1 cellular context compared by ENCODE assay signal in the genomic region with DNA sequence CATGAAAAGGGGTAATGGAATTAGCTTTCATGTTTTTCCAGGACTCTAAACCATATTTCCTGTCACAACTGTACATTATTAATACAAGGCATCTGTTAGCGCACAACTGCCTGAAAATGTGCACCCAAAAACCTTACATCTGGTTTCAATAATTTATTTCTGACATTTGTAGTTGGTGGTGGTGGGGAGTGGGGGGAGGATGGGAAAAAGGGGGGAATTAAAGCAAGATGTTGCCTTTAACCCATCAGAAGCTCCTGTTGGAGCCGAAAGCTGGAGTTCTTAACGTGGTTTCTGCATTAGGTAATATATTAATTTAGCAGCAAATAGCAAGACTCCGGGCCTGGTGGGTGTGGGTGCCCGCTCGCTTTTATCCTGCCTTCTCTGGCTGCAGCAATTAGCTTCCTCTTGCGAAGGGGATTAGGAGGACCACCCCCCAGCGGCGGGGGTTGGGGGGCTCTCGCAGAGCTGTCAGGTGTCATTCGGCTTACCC.
TF ChIP-seq lines count a peak whose summit lies in the region.

No MANE protein-coding gene starts in this region.

TF ChIP-seq in WTC11, 78 proteins besides CTCF, POLR2A, EP300 and RAD21 (continued from another document):
- TF ChIP-seq, protein P1, sequence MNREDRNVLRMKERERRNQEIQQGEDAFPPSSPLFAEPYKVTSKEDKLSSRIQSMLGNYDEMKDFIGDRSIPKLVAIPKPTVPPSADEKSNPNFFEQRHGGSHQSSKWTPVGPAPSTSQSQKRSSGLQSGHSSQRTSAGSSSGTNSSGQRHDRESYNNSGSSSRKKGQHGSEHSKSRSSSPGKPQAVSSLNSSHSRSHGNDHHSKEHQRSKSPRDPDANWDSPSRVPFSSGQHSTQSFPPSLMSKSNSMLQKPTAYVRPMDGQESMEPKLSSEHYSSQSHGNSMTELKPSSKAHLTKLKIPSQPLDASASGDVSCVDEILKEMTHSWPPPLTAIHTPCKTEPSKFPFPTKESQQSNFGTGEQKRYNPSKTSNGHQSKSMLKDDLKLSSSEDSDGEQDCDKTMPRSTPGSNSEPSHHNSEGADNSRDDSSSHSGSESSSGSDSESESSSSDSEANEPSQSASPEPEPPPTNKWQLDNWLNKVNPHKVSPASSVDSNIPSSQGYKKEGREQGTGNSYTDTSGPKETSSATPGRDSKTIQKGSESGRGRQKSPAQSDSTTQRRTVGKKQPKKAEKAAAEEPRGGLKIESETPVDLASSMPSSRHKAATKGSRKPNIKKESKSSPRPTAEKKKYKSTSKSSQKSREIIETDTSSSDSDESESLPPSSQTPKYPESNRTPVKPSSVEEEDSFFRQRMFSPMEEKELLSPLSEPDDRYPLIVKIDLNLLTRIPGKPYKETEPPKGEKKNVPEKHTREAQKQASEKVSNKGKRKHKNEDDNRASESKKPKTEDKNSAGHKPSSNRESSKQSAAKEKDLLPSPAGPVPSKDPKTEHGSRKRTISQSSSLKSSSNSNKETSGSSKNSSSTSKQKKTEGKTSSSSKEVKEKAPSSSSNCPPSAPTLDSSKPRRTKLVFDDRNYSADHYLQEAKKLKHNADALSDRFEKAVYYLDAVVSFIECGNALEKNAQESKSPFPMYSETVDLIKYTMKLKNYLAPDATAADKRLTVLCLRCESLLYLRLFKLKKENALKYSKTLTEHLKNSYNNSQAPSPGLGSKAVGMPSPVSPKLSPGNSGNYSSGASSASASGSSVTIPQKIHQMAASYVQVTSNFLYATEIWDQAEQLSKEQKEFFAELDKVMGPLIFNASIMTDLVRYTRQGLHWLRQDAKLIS (CRISPR knock-in tag; IDR thresholded peaks at IDR 0.05; ENCODE audit: borderline replicate concordance), result no peak
